ENCODE assay signal across 8 cellular contexts in the genomic region with DNA sequence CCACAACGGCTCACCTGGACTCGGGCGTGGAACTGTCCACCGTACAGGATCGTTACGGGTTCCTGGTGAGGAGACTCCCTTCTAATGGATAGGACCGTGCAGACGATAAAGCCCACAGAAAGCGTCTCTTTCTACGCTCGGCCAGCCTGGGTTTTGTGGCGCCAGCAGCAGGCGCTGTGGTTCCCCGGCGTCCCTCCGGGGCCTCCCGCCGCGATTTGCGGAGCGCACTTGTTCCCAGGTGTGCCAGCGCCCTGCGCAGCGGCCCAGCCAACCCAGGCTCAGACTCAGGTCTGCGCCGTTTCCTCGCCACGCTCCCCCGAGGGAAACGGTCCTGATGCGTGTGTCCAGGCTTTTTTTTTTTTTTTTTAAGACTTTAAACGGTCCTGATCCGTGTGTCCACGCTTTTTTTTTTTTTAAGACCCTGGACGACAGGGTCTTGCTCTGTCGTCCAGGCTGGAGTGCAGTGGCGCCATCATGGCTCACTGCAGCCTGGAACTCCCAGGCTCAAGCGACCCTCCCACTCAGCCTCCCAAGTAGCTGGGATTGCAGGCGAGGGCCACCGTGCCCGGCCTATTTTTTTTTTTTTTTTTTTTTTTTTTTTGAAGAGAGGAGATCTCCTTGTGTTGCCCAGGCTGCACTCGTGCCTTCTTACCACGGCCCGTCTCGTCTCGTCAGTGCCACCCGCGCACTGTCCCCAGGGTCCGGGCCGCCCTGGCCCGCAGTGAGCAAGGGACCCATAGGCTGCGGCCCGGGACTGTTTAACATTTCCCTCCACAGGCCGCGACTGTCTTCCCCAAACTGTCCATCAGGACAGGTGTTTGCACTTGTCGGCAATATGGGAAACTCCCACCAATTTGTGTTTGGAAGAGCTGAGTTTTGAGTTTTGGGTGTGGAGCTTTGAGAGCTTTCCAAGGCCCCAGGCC. TPM values are rescaled to one million over a fixed set of nuclear protein-coding genes. Genes with fewer than 3 reads are reported as not detected.
DNase-seq lines count a peak whose midpoint lies in the region; ATAC-seq and TF ChIP-seq lines count a peak whose summit lies in the region.

No MANE protein-coding gene starts in this region.

- H3K4me3 Mint-ChIP-seq in GM23338: peak overlapping the region; percentile 58; the same call in 2 of the 3 replicates
- H3K4me3 Mint-ChIP-seq in activated CD4-positive, alpha-beta memory T cell treated with anti-CD3 and anti-CD28 coated beads for 36 hours: peak overlapping the region; percentile 20
- peak overlapping the region in 1 of 2 donors; percentile 8 for H3K4me3 Mint-ChIP-seq in stimulated activated naive B cell treated with anti-CD40 and anti-IgM and Interleukin-4, amounts not matched to agents 10 μg/mL and 1 μg/mL and 100 μg/mL, for 72 hours

- no peaks in the 10 kb centered on the region; the same call in 1 of the 2 replicates for H4K20me1 ChIP-seq in GM23338 (replicated peaks; ENCODE audit: insufficient read depth)
- no peaks in the 10 kb centered on the region for H4K20me1 ChIP-seq in hepatocyte (ENCODE audit: insufficient read depth, poor library complexity, severe bottlenecking)

- intact Hi-C loops in activated CD4-positive, alpha-beta memory T cell treated with anti-CD3 and anti-CD28 coated beads for 36 hours (cut with micrococcal nuclease): loop anchor here (2.0 kb wide), 1 partner anchor 26 kb away; no protein-coding TSS in a partner anchor
- intact Hi-C loops in gastrocnemius medialis (cut with DNase I; ENCODE audit: low total_unique reads): no loop called here

- H3K4me1 ChIP-seq in GM23338 (ENCODE audit: insufficient read depth) (peaks cover 7% of the 10 kb centered on the region), hepatocyte (ENCODE audit: insufficient read depth) (peaks cover 13% of the 10 kb centered on the region), gastrocnemius medialis (peaks cover 13 to 17% of the 10 kb centered on the region in 2 donors)

- H3K4me3 ChIP-seq in AG04449 (ENCODE audit: low read depth, low read length) (no peak overlapping the region), GM23338 (peak overlapping the region; percentile 42; the same call in 1 of the 2 replicates), hepatocyte (no peak overlapping the region), gastrocnemius medialis (peak overlapping the region in 1 of 4 donors; percentile 4)

- no peak overlapping the region for H3K27ac ChIP-seq in GM23338 (ENCODE audit: low read depth)
- H3K27ac ChIP-seq in hepatocyte: no peak overlapping the region
- no peak overlapping the region for H3K27ac ChIP-seq in gastrocnemius medialis

- H3K4me2 ChIP-seq in GM23338: peak overlapping the region; percentile 60; the same call in 1 of the 2 replicates
- H3K4me2 ChIP-seq in hepatocyte: peak overlapping the region; percentile 79

- peaks cover 4% of the 10 kb centered on the region; the same call in 1 of the 2 replicates for H3F3A ChIP-seq in GM23338 (replicated peaks; ENCODE audit: low read depth)

- ATAC-seq in GM23338: peak; percentile 90
- ATAC-seq in stimulated activated naive B cell treated with anti-CD40 and anti-IgM and Interleukin-4, amounts not matched to agents 10 μg/mL and 1 μg/mL and 100 μg/mL, for 72 hours (replicated peaks): peak; percentile 68 to 70
- no peak for ATAC-seq in GM19023 (IDR thresholded peaks at IDR 0.05; ENCODE audit: unreplicated experiment)
- no peak for ATAC-seq in gastrocnemius medialis

- TF ChIP-seq CTCF in AG04449 (IDR thresholded peaks at IDR 0.05; ENCODE audit: insufficient read depth, low read length, missing control alignments) (peak; percentile 38), GM23338 (conservative IDR thresholded peaks at IDR 0.05; ENCODE audit: low read depth in 2 of 2) (peak; percentile 50 to 69), hepatocyte (IDR thresholded peaks at IDR 0.05; ENCODE audit: poor library complexity) (peak; percentile 50), gastrocnemius medialis (IDR thresholded peaks at IDR 0.05 in 4 of 5, conservative IDR thresholded peaks at IDR 0.05 in 1 of 5) (no peak)

- H3K36me3 ChIP-seq in GM23338 (ENCODE audit: insufficient read depth) (no peaks in the 10 kb centered on the region), hepatocyte (replicated peaks; ENCODE audit: insufficient read depth, low read depth) (no peaks in the 10 kb centered on the region), gastrocnemius medialis (no peaks in the 10 kb centered on the region)

- H3K79me2 ChIP-seq in GM23338 (replicated peaks; ENCODE audit: insufficient read depth): no peaks in the 10 kb centered on the region
- H3K79me2 ChIP-seq in hepatocyte: no peaks in the 10 kb centered on the region

- no peaks in the 10 kb centered on the region for H3K9me2 ChIP-seq in GM23338 (ENCODE audit: insufficient read depth)
- no peaks in the 10 kb centered on the region for H3K9me2 ChIP-seq in hepatocyte (replicated peaks; ENCODE audit: insufficient read depth)

- H3K27ac Mint-ChIP-seq in GM23338: no peak overlapping the region
- H3K27ac Mint-ChIP-seq in activated CD4-positive, alpha-beta memory T cell treated with anti-CD3 and anti-CD28 coated beads for 36 hours: no peak overlapping the region
- no peak overlapping the region for H3K27ac Mint-ChIP-seq in stimulated activated naive B cell treated with anti-CD40 and anti-IgM and Interleukin-4, amounts not matched to agents 10 μg/mL and 1 μg/mL and 100 μg/mL, for 72 hours

- 34% methylated on average over 55 of the region's 56 CpGs for WGBS in hepatocyte (ENCODE audit: low lambda C conversion rate, missing lambda C conversion rate)

- peaks cover 2% of the 10 kb centered on the region; the same call in 1 of the 3 replicates for H3K9me3 Mint-ChIP-seq in GM23338
- no peaks in the 10 kb centered on the region for H3K9me3 Mint-ChIP-seq in activated CD4-positive, alpha-beta memory T cell treated with anti-CD3 and anti-CD28 coated beads for 36 hours
- no peaks in the 10 kb centered on the region for H3K9me3 Mint-ChIP-seq in stimulated activated naive B cell treated with anti-CD40 and anti-IgM and Interleukin-4, amounts not matched to agents 10 μg/mL and 1 μg/mL and 100 μg/mL, for 72 hours

- POLR2A ChIA-PET in AG04449 (lab: Yijun Ruan, JAX): no interaction called here
- POLR2A ChIA-PET in activated CD4-positive, alpha-beta memory T cell treated with anti-CD3 and anti-CD28 coated beads for 36 hours (lab: Charles Lee): interaction anchor here (0.6 kb wide), 1 partner anchor 1473 kb away, joined by 3 read pairs; no protein-coding TSS in a partner anchor

- TF ChIP-seq POLR2A in gastrocnemius medialis (IDR thresholded peaks at IDR 0.05): no peak

- peaks cover 20% of the 10 kb centered on the region for H3K27me3 ChIP-seq in GM23338 (ENCODE audit: insufficient read depth)
- peaks cover 15% of the 10 kb centered on the region for H3K27me3 ChIP-seq in hepatocyte
- H3K27me3 ChIP-seq in gastrocnemius medialis: peaks cover 2 to 17% (median 2%) of the 10 kb centered on the region in 3 donors

- DNase-seq in AG04449 (ENCODE audit: low read depth, low spot score): no peak
- peak; percentile 82 for DNase-seq in GM23338 (ENCODE audit: low spot score)
- DNase-seq in activated CD4-positive, alpha-beta memory T cell treated with anti-CD3 and anti-CD28 coated beads for 36 hours: peak; percentile 67
- peak; percentile 72 for DNase-seq in hepatocyte (ENCODE audit: low spot score)
- no peak for DNase-seq in stimulated activated naive B cell treated with anti-CD40 and anti-IgM and Interleukin-4, amounts not matched to agents 10 μg/mL and 1 μg/mL and 100 μg/mL, for 72 hours
- DNase-seq in SHP77 treated with DMSO at 0.1 percent for 48 hours (lab: John Stamatoyannopoulos, UW): no peak
- DNase-seq in gastrocnemius medialis: no peak

- H3K4me1 Mint-ChIP-seq in GM23338: peaks cover 8% of the 10 kb centered on the region
- H3K4me1 Mint-ChIP-seq in activated CD4-positive, alpha-beta memory T cell treated with anti-CD3 and anti-CD28 coated beads for 36 hours (ENCODE audit: low read depth): peaks cover 4% of the 10 kb centered on the region
- H3K4me1 Mint-ChIP-seq in stimulated activated naive B cell treated with anti-CD40 and anti-IgM and Interleukin-4, amounts not matched to agents 10 μg/mL and 1 μg/mL and 100 μg/mL, for 72 hours: peaks cover 5 to 8% of the 10 kb centered on the region in 2 donors

- CTCF ChIA-PET in AG04449 (lab: Yijun Ruan, JAX): no interaction called here
- CTCF ChIA-PET in activated CD4-positive, alpha-beta memory T cell treated with anti-CD3 and anti-CD28 coated beads for 36 hours (lab: Charles Lee): no interaction called here

- H3K9me3 ChIP-seq in hepatocyte (ENCODE audit: low read depth) (no peaks in the 10 kb centered on the region), gastrocnemius medialis (no peaks in the 10 kb centered on the region)

- H3K36me3 Mint-ChIP-seq in GM23338 (ENCODE audit: low read depth): no peaks in the 10 kb centered on the region
- no peaks in the 10 kb centered on the region for H3K36me3 Mint-ChIP-seq in activated CD4-positive, alpha-beta memory T cell treated with anti-CD3 and anti-CD28 coated beads for 36 hours
- H3K36me3 Mint-ChIP-seq in stimulated activated naive B cell treated with anti-CD40 and anti-IgM and Interleukin-4, amounts not matched to agents 10 μg/mL and 1 μg/mL and 100 μg/mL, for 72 hours: no peaks in the 10 kb centered on the region

- peaks cover 11% of the 10 kb centered on the region for H3K27me3 Mint-ChIP-seq in GM23338 (ENCODE audit: insufficient read depth, low read depth, poor library complexity)
- H3K27me3 Mint-ChIP-seq in activated CD4-positive, alpha-beta memory T cell treated with anti-CD3 and anti-CD28 coated beads for 36 hours: peaks cover 48% of the 10 kb centered on the region
- peaks cover 22 to 33% of the 10 kb centered on the region in 2 donors for H3K27me3 Mint-ChIP-seq in stimulated activated naive B cell treated with anti-CD40 and anti-IgM and Interleukin-4, amounts not matched to agents 10 μg/mL and 1 μg/mL and 100 μg/mL, for 72 hours

- H2AFZ ChIP-seq in GM23338 (peak overlapping the region; percentile 70; the same call in 1 of the 2 replicates), hepatocyte (peak overlapping the region; percentile 60)

- in situ Hi-C loops in gastrocnemius medialis (cut with MboI; ENCODE audit: low sequenced_read_pairs in 4 of 4): no loop called here

TF ChIP-seq in GM23338, 12 proteins besides CTCF, POLR2A, EP300 and RAD21 (continues in another document):
- TF ChIP-seq POLR2AphosphoS5 (IDR thresholded peaks at IDR 0.05; ENCODE audit: low read depth) (no peak), CREB1 (CRISPR knock-in tag; IDR thresholded peaks at IDR 0.05; ENCODE audit: low read depth) (no peak)

RNA-seq across cellular contexts. Expression of a gene that starts 23.8 kb away (rescaled TPM):
- 0.17 and 1.2 TPM in 2 replicates for total RNA-seq in GM23338 (2014; rRNA removed; shearing (Covaris generic))
- 0.19 and 0.23 TPM in 2 replicates for polyA plus RNA-seq in GM23338 (2016; fragmentation: Nextera tagmentation; extraction: Ambion mirVana)
- total RNA-seq in activated CD4-positive, alpha-beta memory T cell treated with anti-CD3 and anti-CD28 coated beads for 36 hours: under 1 TPM; 0.14 to 0.29 TPM
- 0.16 and 0.23 TPM in 2 replicates for total RNA-seq in hepatocyte
- polyA plus RNA-seq in hepatocyte: 0.10 and 0.16 TPM in 2 replicates
- total RNA-seq in gastrocnemius medialis: not detected

RNA-seq across cellular contexts. Expression of a gene that starts 55.7 kb away (rescaled TPM):
- not detected in 2 replicates for total RNA-seq in GM23338 (2014; rRNA removed; shearing (Covaris generic))
- polyA plus RNA-seq in GM23338 (2016; fragmentation: Nextera tagmentation; extraction: Ambion mirVana): not detected in 2 replicates
- 1 to 10 TPM; 5.0 to 5.1 TPM for total RNA-seq in activated CD4-positive, alpha-beta memory T cell treated with anti-CD3 and anti-CD28 coated beads for 36 hours
- total RNA-seq in hepatocyte: 6.1 and 10.3 TPM in 2 replicates
- polyA plus RNA-seq in hepatocyte: 5.9 and 11.1 TPM in 2 replicates
- under 1 TPM in 3 of 4 donors, not detected in 1; 0.35 to 0.72 (median 0.36) TPM for total RNA-seq in gastrocnemius medialis

Comparison
In these comparisons a context has a peak if more than half of its experiments do, and no peak if none do; other contexts are left out.
1. DNase-seq: peak in GM23338 (single experiment), activated CD4-positive, alpha-beta memory T cell treated with anti-CD3 and anti-CD28 coated beads for 36 hours (single experiment) and hepatocyte (single experiment); none in AG04449 (single experiment), stimulated activated naive B cell treated with anti-CD40 and anti-IgM and Interleukin-4, amounts not matched to agents 10 μg/mL and 1 μg/mL and 100 μg/mL, for 72 hours (single experiment), SHP77 treated with DMSO at 0.1 percent for 48 hours (single experiment) and gastrocnemius medialis (0 of 2).
2. CTCF ChIP-seq: peak in AG04449 (single experiment), GM23338 (2 of 2) and hepatocyte (single experiment); none in gastrocnemius medialis (0 of 5).
3. ATAC-seq: peak in GM23338 (single experiment) and stimulated activated naive B cell treated with anti-CD40 and anti-IgM and Interleukin-4, amounts not matched to agents 10 μg/mL and 1 μg/mL and 100 μg/mL, for 72 hours (2 of 2); none in GM19023 (single experiment) and gastrocnemius medialis (0 of 2).